8 cellular contexts compared by ENCODE assay signal in the genomic region with DNA sequence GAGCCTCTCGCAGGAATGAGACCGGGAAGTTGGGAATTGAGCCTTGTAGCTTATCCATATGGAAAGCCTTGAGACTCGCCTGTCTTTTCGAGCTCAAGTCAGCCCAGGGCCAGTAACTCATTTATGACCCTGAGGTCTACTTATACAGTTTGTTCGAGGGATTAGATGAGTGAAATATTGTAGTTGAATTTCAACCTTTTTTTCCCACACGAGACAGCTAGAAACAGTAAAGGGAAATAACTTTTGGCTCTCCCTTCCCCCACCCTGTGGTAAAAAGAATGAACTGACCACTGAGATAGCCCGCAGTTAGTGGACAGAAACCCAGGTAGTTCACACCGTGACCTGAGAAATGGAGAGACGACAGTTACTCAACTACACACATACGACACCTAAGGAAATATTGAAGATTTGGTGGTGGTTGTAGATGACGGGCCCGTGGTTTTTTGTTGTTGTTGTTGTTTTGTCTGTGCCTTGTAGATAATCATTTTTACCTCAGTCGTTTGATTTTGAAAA. TPM values are rescaled to one million over a fixed set of nuclear protein-coding genes. Genes with fewer than 3 reads are reported as not detected.
DNase-seq lines count a peak whose midpoint lies in the region; ATAC-seq and TF ChIP-seq lines count a peak whose summit lies in the region.

No MANE protein-coding gene starts in this region.

- H3K9me3 Mint-ChIP-seq in MCF 10A (ENCODE audit: unreplicated experiment) (no peaks in the 10 kb centered on the region), type B pancreatic cell (no peaks in the 10 kb centered on the region)

- WGBS in right lobe of liver (ENCODE audit: insufficient coverage, low coverage, low lambda C conversion rate, missing lambda C conversion rate), result 3% methylated on average over 13 of the region's 13 CpGs

- H3K4me1 ChIP-seq in right lobe of liver, result peaks cover 0 to 31% (median 6%) of the 10 kb centered on the region in 4 donors

- H3K27ac Mint-ChIP-seq in MCF 10A (ENCODE audit: low read depth, unreplicated experiment) (peak overlapping the region; percentile 97), type B pancreatic cell (peak overlapping the region; percentile 95)

- no peaks in the 10 kb centered on the region for H3K9me3 ChIP-seq in right lobe of liver

- CTCF ChIA-PET in MCF 10A (lab: Yijun Ruan, JAX), result interaction anchor here (0.7 to 1.3 kb wide), 4 partner anchors 8 to 1104 kb away, joined by 3 read pairs; no protein-coding TSS in a partner anchor

- no peak for TF ChIP-seq POLR2A in right lobe of liver (IDR thresholded peaks at IDR 0.05)

- H3K36me3 Mint-ChIP-seq in MCF 10A (ENCODE audit: insufficient read depth, unreplicated experiment) (peaks cover 58% of the 10 kb centered on the region), type B pancreatic cell (peaks cover 21% of the 10 kb centered on the region)

- peak; percentile 15 for DNase-seq in GM10266 (ENCODE audit: extremely low spot score)
- peak; percentile 50 for DNase-seq in NAMALWA (ENCODE audit: low spot score)
- DNase-seq in MCF 10A (ENCODE audit: unreplicated experiment), result peak; percentile 61
- no peak for DNase-seq in right lobe of liver
- DNase-seq in type B pancreatic cell (ENCODE audit: extremely low spot score, unreplicated experiment), result no peak
- no peak for DNase-seq in NCI-H1105 treated with DMSO at 0.1 percent for 48 hours (lab: John Stamatoyannopoulos, UW)

- peaks cover 39% of the 10 kb centered on the region for H3K4me1 Mint-ChIP-seq in MCF 10A (ENCODE audit: insufficient read depth, unreplicated experiment)
- peaks cover 29% of the 10 kb centered on the region for H3K4me1 Mint-ChIP-seq in type B pancreatic cell (ENCODE audit: unreplicated experiment)

- H3K27me3 Mint-ChIP-seq in MCF 10A (ENCODE audit: insufficient read depth, unreplicated experiment) (no peaks in the 10 kb centered on the region), type B pancreatic cell (no peaks in the 10 kb centered on the region)

- peaks cover 0 to 3% (median 0%) of the 10 kb centered on the region in 4 donors for H3K36me3 ChIP-seq in right lobe of liver

- no TSS peak for BruUV-seq in MCF 10A (replicated peaks; lab: Mats Ljungman, UMichigan)

- TF ChIP-seq CTCF in GM10266 (IDR thresholded peaks at IDR 0.05; ENCODE audit: control insufficient read depth, insufficient read depth, low read depth, missing control alignments) (no peak), MCF 10A (IDR thresholded peaks at IDR 0.05; ENCODE audit: unreplicated experiment) (no peak), right lobe of liver (IDR thresholded peaks at IDR 0.05) (peak in 1 of 4 donors; percentile 6), type B pancreatic cell (conservative IDR thresholded peaks at IDR 0.05) (peak; percentile 45)

- intact Hi-C loops in MCF 10A (cut with micrococcal nuclease) (loop anchor here (1.0 kb wide), 1 partner anchor 9 kb away; no protein-coding TSS in a partner anchor), right lobe of liver (cut with DNase I) (no loop called here)

- H3K27ac ChIP-seq in right lobe of liver, result peak overlapping the region; percentile 81 to 98 (median 93)

- no peaks in the 10 kb centered on the region for H3K27me3 ChIP-seq in right lobe of liver

- H3K4me3 Mint-ChIP-seq in MCF 10A (ENCODE audit: unreplicated experiment) (peak overlapping the region; percentile 82), type B pancreatic cell (peak overlapping the region; percentile 91)

- ATAC-seq in right lobe of liver, result peak in 1 of 4 donors; percentile 1
- no peak for ATAC-seq in GM18519 (IDR thresholded peaks at IDR 0.05; ENCODE audit: low FRiP score, unreplicated experiment)
- ATAC-seq in HG03097 (IDR thresholded peaks at IDR 0.05; ENCODE audit: low FRiP score, unreplicated experiment), result no peak

- H3K4me3 ChIP-seq in right lobe of liver, result peak overlapping the region; percentile 69 to 97 (median 92)

- POLR2A ChIA-PET in MCF 10A (lab: Yijun Ruan, JAX), result interaction anchor here (0.7 to 3.3 kb wide), 20 partner anchors 8 to 737 kb away, joined by 3 to 36 read pairs (median 5); partner anchors contain the start of genes B2M, CTDSPL2, GOLM2 and HYPK

RNA-seq across cellular contexts. Expression of gene EIF3J, which starts 0.8 kb away (rescaled TPM):
- total RNA-seq in MCF 10A (2022) (165 and 213 TPM in 2 replicates), right lobe of liver (10 to 100 TPM; 30.1 to 59.8 (median 45.9) TPM), type B pancreatic cell (ENCODE audit: low replicate concordance) (60.9 and 91.1 TPM in 2 replicates)

Comparison
In these comparisons a context has a peak if more than half of its experiments do, and no peak if none do; other contexts are left out.
1. DNase-seq: peak in GM10266 (single experiment), NAMALWA (single experiment) and MCF 10A (single experiment); none in right lobe of liver (0 of 3), type B pancreatic cell (single experiment) and NCI-H1105 treated with DMSO at 0.1 percent for 48 hours (single experiment).